In genomic region chr5:143888912-143889311, GRCh38 we compare ENCODE assay signal across 10 cellular contexts.
"Had no signal": no experiment of that assay in that cellular context is flagged by ENCODE, and none has a peak within 500 bp of the region (broad histone marks: within the 10 kb centered on the region; RNA-seq: fewer than 3 reads in every experiment).

No MANE protein-coding gene starts in this region.

- H3K4me3 Mint-ChIP-seq: activated naive CD4-positive, alpha-beta T cell treated with anti-CD3 and anti-CD28 coated beads, Interleukin-2, amount 10 ng/mL, durations not matched to agents 7 days and 5 days; stimulated activated memory B cell treated with anti-CD40 and anti-IgM and Interleukin-4, amounts not matched to agents 10 μg/mL and 1 μg/mL and 100 μg/mL, for 72 hours had no signal

- H3K36me3 ChIP-seq: sigmoid colon, tibial artery, vagina had no signal

- DNase-seq: activated CD4-positive, alpha-beta T cell treated with anti-CD3 and anti-CD28 coated beads, Interleukin-2, amount 50 U/mL, for 4 hours; activated CD4-positive, CD25-positive, alpha-beta regulatory T cell treated with anti-CD3 and anti-CD28 coated beads, Interleukin-2, amount 50 U/mL, for 72 hours; activated naive CD4-positive, alpha-beta T cell treated with anti-CD3 and anti-CD28 coated beads, Interleukin-2, amount 10 ng/mL, durations not matched to agents 7 days and 5 days; hypothalamus; sigmoid colon; stimulated activated CD4-positive, alpha-beta T cell treated with anti-CD3 and anti-CD28 coated beads, Interleukin-2, amount 100 ng/mL, for 48 hours; tibial artery had no signal

- H3K9me3 Mint-ChIP-seq: activated naive CD4-positive, alpha-beta T cell treated with anti-CD3 and anti-CD28 coated beads, Interleukin-2, amount 10 ng/mL, durations not matched to agents 7 days and 5 days; activated T-helper 2 cell treated with anti-CD3 and anti-CD28 coated beads, Interferon-gamma antibody, Interleukin-2, Interleukin-4, amounts not matched to agents 10 μg/mL and 5 μg/mL and 100 μg/mL, durations not matched to agents 14 hours and 24 hours and 36 hours; stimulated activated memory B cell treated with anti-CD40 and anti-IgM and Interleukin-4, amounts not matched to agents 10 μg/mL and 1 μg/mL and 100 μg/mL, for 72 hours had no signal

- H3K27ac Mint-ChIP-seq: activated naive CD4-positive, alpha-beta T cell treated with anti-CD3 and anti-CD28 coated beads, Interleukin-2, amount 10 ng/mL, durations not matched to agents 7 days and 5 days; activated T-helper 2 cell treated with anti-CD3 and anti-CD28 coated beads, Interferon-gamma antibody, Interleukin-2, Interleukin-4, amounts not matched to agents 10 μg/mL and 5 μg/mL and 100 μg/mL, durations not matched to agents 14 hours and 24 hours and 36 hours; stimulated activated memory B cell treated with anti-CD40 and anti-IgM and Interleukin-4, amounts not matched to agents 10 μg/mL and 1 μg/mL and 100 μg/mL, for 72 hours had no signal

- H3K4me3 ChIP-seq: sigmoid colon, tibial artery, vagina had no signal

- H3K4me1 Mint-ChIP-seq: activated naive CD4-positive, alpha-beta T cell treated with anti-CD3 and anti-CD28 coated beads, Interleukin-2, amount 10 ng/mL, durations not matched to agents 7 days and 5 days; stimulated activated memory B cell treated with anti-CD40 and anti-IgM and Interleukin-4, amounts not matched to agents 10 μg/mL and 1 μg/mL and 100 μg/mL, for 72 hours had no signal

- H3K36me3 Mint-ChIP-seq: activated naive CD4-positive, alpha-beta T cell treated with anti-CD3 and anti-CD28 coated beads, Interleukin-2, amount 10 ng/mL, durations not matched to agents 7 days and 5 days; stimulated activated memory B cell treated with anti-CD40 and anti-IgM and Interleukin-4, amounts not matched to agents 10 μg/mL and 1 μg/mL and 100 μg/mL, for 72 hours had no signal

- H3K27me3 ChIP-seq: sigmoid colon, tibial artery, vagina had no signal

- H3K27ac ChIP-seq: tibial artery, vagina had no signal

- H3K9me3 ChIP-seq: sigmoid colon, tibial artery, vagina had no signal

- ATAC-seq: stimulated activated memory B cell treated with anti-CD40 and anti-IgM and Interleukin-4, amounts not matched to agents 10 μg/mL and 1 μg/mL and 100 μg/mL, for 72 hours had no signal
